ENCODE assay signal across 9 cellular contexts in the genomic region with DNA sequence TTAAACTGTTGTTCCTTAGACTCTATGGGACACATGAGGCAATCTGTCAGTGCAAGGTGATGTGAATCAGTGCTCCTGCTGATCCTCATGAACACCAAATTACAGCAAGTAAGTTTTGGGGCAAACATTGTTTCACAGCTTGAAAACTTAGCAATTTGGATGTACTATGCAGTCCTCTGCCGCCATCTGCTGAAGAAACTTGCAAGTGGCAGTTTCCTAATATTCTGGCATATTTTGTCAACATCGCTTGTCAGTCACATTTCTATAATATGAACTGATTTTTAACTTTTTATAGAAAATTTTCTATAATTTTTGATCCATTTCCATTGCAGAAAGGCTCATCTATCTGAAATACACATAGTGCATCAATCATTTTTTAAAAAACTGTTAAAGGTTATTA. TPM values are rescaled to one million over a fixed set of nuclear protein-coding genes. Genes with fewer than 3 reads are reported as not detected.
A peak's percentile ranks its signal among the peaks of the same experiment; 100 is the strongest.
DNase-seq lines count a peak whose midpoint lies in the region; ATAC-seq and TF ChIP-seq lines count a peak whose summit lies in the region.
"Had no signal": no experiment of that assay in that cellular context is flagged by ENCODE, and none has a peak within 500 bp of the region (broad histone marks: within the 10 kb centered on the region; RNA-seq: fewer than 3 reads in every experiment).

No MANE protein-coding gene starts in this region.

- no peak overlapping the region for H2AFZ ChIP-seq in GM23338

- intact Hi-C loops in CD8-positive, alpha-beta T cell (cut with DNase I, micrococcal nuclease), result loop anchor here (2.0 to 10.0 kb wide), 5 partner anchors 34 to 569 kb away; no protein-coding TSS in a partner anchor

- H3K27me3 Mint-ChIP-seq in CD8-positive, alpha-beta T cell (ENCODE audit: low read depth), result no peaks in the 10 kb centered on the region
- peaks cover 4% of the 10 kb centered on the region for H3K27me3 Mint-ChIP-seq in GM23338 (ENCODE audit: insufficient read depth, low read depth, poor library complexity)
- H3K27me3 Mint-ChIP-seq: memory B cell had no signal

- POLR2A ChIA-PET in CD8-positive, alpha-beta T cell (lab: Charles Lee), result no interaction called here

- H4K20me1 ChIP-seq in GM23338 (replicated peaks; ENCODE audit: insufficient read depth), result no peaks in the 10 kb centered on the region

- no peaks in the 10 kb centered on the region for H3F3A ChIP-seq in GM23338 (replicated peaks; ENCODE audit: low read depth)

- H3K27ac ChIP-seq in CD8-positive, alpha-beta T cell (ENCODE audit: low read depth, low read length), result no peak overlapping the region
- H3K27ac ChIP-seq in GM23338 (ENCODE audit: low read depth), result no peak overlapping the region

- H3K4me1 ChIP-seq in CD8-positive, alpha-beta T cell (ENCODE audit: insufficient read depth, low read length), result no peaks in the 10 kb centered on the region
- no peaks in the 10 kb centered on the region for H3K4me1 ChIP-seq in GM23338 (ENCODE audit: insufficient read depth)

- H3K4me3 ChIP-seq in CD8-positive, alpha-beta T cell (ENCODE audit: low read depth, low read length), result no peak overlapping the region
- no peak overlapping the region for H3K4me3 ChIP-seq in GM23338
- H3K4me3 ChIP-seq in epithelial cell of esophagus (ENCODE audit: low read length), result no peak overlapping the region

- no peak overlapping the region for H3K27ac Mint-ChIP-seq in CD8-positive, alpha-beta T cell
- H3K27ac Mint-ChIP-seq in GM23338, result no peak overlapping the region
- H3K27ac Mint-ChIP-seq: memory B cell had no signal

- no peaks in the 10 kb centered on the region for H3K27me3 ChIP-seq in CD8-positive, alpha-beta T cell (ENCODE audit: insufficient read depth, low read length)
- H3K27me3 ChIP-seq in GM23338 (ENCODE audit: insufficient read depth), result no peaks in the 10 kb centered on the region

- TF ChIP-seq CTCF in CD8-positive, alpha-beta T cell (IDR thresholded peaks at IDR 0.05), result peak; percentile 31
- peak; percentile 72 to 77 for TF ChIP-seq CTCF in GM23338 (conservative IDR thresholded peaks at IDR 0.05; ENCODE audit: low read depth in 2 of 2)
- TF ChIP-seq CTCF in epithelial cell of esophagus (IDR thresholded peaks at IDR 0.05; ENCODE audit: insufficient read depth, low read depth, low read length, missing control alignments), result peak; percentile 63

- no peak for ATAC-seq in CD8-positive, alpha-beta T cell
- no peak for ATAC-seq in GM23338
- no peak for ATAC-seq in HG03520 (IDR thresholded peaks at IDR 0.05; ENCODE audit: unreplicated experiment)

- no peak overlapping the region for H3K4me2 ChIP-seq in GM23338

- H3K4me1 Mint-ChIP-seq in CD8-positive, alpha-beta T cell (ENCODE audit: low read depth), result no peaks in the 10 kb centered on the region
- H3K4me1 Mint-ChIP-seq in GM23338, result peaks cover 8% of the 10 kb centered on the region
- H3K4me1 Mint-ChIP-seq: memory B cell had no signal

- H3K4me3 Mint-ChIP-seq in CD8-positive, alpha-beta T cell, result no peak overlapping the region
- H3K4me3 Mint-ChIP-seq in GM23338, result no peak overlapping the region
- H3K4me3 Mint-ChIP-seq: memory B cell had no signal

- H3K9me3 Mint-ChIP-seq in CD8-positive, alpha-beta T cell, result no peaks in the 10 kb centered on the region
- H3K9me3 Mint-ChIP-seq in GM23338, result no peaks in the 10 kb centered on the region
- H3K9me3 Mint-ChIP-seq: memory B cell had no signal

- peaks cover 79% of the 10 kb centered on the region for H3K36me3 Mint-ChIP-seq in CD8-positive, alpha-beta T cell
- H3K36me3 Mint-ChIP-seq in GM23338 (ENCODE audit: low read depth), result peaks cover 44% of the 10 kb centered on the region; the same call in 2 of the 3 replicates

- H3K36me3 ChIP-seq in CD8-positive, alpha-beta T cell (ENCODE audit: insufficient read depth, low read length), result peaks cover 53% of the 10 kb centered on the region
- peaks cover 10% of the 10 kb centered on the region; the same call in 1 of the 2 replicates for H3K36me3 ChIP-seq in GM23338 (ENCODE audit: insufficient read depth)

- no peaks in the 10 kb centered on the region for H3K9me2 ChIP-seq in GM23338 (ENCODE audit: insufficient read depth)

- no peaks in the 10 kb centered on the region for H3K79me2 ChIP-seq in GM23338 (replicated peaks; ENCODE audit: insufficient read depth)

- CTCF ChIA-PET in CD8-positive, alpha-beta T cell (lab: Charles Lee), result interaction anchor here (0.9 to 1.3 kb wide), 3 partner anchors 24 to 231 kb away, joined by 3 to 4 read pairs (median 3); no protein-coding TSS in a partner anchor

- peak in 2 of 7 experiments; percentile 9 to 15 for DNase-seq in CD8-positive, alpha-beta T cell
- DNase-seq in GM23338 (ENCODE audit: low spot score) (peak; percentile 58), RPMI8226 (peak; percentile 30), epithelial cell of esophagus (ENCODE audit: low read depth) (peak; percentile 24), pons (ENCODE audit: low spot score) (peak; percentile 34), ecto neural progenitor cell (ENCODE audit: low spot score) (no peak)
- DNase-seq in activated CD8-positive, alpha-beta memory T cell treated with anti-CD3 and anti-CD28 coated beads, Interleukin-2, amount 50 U/mL, for 48 hours, result no peak

- no peaks in the 10 kb centered on the region for H3K9me3 ChIP-seq in CD8-positive, alpha-beta T cell (ENCODE audit: low read length)

TF ChIP-seq in GM23338, 12 proteins besides CTCF, POLR2A, EP300 and RAD21:
- TF ChIP-seq, protein P1, sequence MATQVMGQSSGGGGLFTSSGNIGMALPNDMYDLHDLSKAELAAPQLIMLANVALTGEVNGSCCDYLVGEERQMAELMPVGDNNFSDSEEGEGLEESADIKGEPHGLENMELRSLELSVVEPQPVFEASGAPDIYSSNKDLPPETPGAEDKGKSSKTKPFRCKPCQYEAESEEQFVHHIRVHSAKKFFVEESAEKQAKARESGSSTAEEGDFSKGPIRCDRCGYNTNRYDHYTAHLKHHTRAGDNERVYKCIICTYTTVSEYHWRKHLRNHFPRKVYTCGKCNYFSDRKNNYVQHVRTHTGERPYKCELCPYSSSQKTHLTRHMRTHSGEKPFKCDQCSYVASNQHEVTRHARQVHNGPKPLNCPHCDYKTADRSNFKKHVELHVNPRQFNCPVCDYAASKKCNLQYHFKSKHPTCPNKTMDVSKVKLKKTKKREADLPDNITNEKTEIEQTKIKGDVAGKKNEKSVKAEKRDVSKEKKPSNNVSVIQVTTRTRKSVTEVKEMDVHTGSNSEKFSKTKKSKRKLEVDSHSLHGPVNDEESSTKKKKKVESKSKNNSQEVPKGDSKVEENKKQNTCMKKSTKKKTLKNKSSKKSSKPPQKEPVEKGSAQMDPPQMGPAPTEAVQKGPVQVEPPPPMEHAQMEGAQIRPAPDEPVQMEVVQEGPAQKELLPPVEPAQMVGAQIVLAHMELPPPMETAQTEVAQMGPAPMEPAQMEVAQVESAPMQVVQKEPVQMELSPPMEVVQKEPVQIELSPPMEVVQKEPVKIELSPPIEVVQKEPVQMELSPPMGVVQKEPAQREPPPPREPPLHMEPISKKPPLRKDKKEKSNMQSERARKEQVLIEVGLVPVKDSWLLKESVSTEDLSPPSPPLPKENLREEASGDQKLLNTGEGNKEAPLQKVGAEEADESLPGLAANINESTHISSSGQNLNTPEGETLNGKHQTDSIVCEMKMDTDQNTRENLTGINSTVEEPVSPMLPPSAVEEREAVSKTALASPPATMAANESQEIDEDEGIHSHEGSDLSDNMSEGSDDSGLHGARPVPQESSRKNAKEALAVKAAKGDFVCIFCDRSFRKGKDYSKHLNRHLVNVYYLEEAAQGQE (IDR thresholded peaks at IDR 0.05; ENCODE audit: unreplicated experiment), result no peak
- TF ChIP-seq NANOG (IDR thresholded peaks at IDR 0.05; ENCODE audit: borderline replicate concordance), result no peak
- TF ChIP-seq CREB1 (CRISPR knock-in tag; IDR thresholded peaks at IDR 0.05; ENCODE audit: low read depth), result no peak
- TF ChIP-seq, protein P2, sequence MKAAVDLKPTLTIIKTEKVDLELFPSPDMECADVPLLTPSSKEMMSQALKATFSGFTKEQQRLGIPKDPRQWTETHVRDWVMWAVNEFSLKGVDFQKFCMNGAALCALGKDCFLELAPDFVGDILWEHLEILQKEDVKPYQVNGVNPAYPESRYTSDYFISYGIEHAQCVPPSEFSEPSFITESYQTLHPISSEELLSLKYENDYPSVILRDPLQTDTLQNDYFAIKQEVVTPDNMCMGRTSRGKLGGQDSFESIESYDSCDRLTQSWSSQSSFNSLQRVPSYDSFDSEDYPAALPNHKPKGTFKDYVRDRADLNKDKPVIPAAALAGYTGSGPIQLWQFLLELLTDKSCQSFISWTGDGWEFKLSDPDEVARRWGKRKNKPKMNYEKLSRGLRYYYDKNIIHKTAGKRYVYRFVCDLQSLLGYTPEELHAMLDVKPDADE (IDR thresholded peaks at IDR 0.05), result no peak
- no peak for TF ChIP-seq POLR2AphosphoS5 (IDR thresholded peaks at IDR 0.05; ENCODE audit: low read depth)
- TF ChIP-seq EZH2 (IDR thresholded peaks at IDR 0.05; ENCODE audit: low read depth, unreplicated experiment), result no peak
- TF ChIP-seq JUNB (IDR thresholded peaks at IDR 0.05; ENCODE audit: unreplicated experiment), result no peak
- TF ChIP-seq ZNF114 (CRISPR knock-in tag; IDR thresholded peaks at IDR 0.05), result no peak
- TF ChIP-seq EZH2phosphoT487 (IDR thresholded peaks at IDR 0.05; ENCODE audit: unreplicated experiment), result no peak
- no peak for TF ChIP-seq STAT1 (IDR thresholded peaks at IDR 0.05; ENCODE audit: unreplicated experiment)

RNA-seq across cellular contexts. Expression of a gene that starts 56.3 kb away (rescaled TPM):
- total RNA-seq in CD8-positive, alpha-beta T cell, result not detected
- 0.78 and 1.6 TPM in 2 replicates for total RNA-seq in GM23338 (2014; rRNA removed; shearing (Covaris generic))
- 0.14 and 0.27 TPM in 2 replicates for polyA plus RNA-seq in GM23338 (2016; fragmentation: Nextera tagmentation; extraction: Ambion mirVana)

Comparison
In these comparisons a context has a peak if more than half of its experiments do, and no peak if none do; other contexts are left out.
1. DNase-seq: peak in GM23338 (single experiment), RPMI8226 (single experiment), epithelial cell of esophagus (single experiment) and pons (single experiment); none in ecto neural progenitor cell (single experiment) and activated CD8-positive, alpha-beta memory T cell treated with anti-CD3 and anti-CD28 coated beads, Interleukin-2, amount 50 U/mL, for 48 hours (single experiment).
2. Peak in every context shown above with its lines, with median percentiles within 50 percentile points of each other: CTCF ChIP-seq.